18 cellular contexts compared by ENCODE assay signal in the genomic region with DNA sequence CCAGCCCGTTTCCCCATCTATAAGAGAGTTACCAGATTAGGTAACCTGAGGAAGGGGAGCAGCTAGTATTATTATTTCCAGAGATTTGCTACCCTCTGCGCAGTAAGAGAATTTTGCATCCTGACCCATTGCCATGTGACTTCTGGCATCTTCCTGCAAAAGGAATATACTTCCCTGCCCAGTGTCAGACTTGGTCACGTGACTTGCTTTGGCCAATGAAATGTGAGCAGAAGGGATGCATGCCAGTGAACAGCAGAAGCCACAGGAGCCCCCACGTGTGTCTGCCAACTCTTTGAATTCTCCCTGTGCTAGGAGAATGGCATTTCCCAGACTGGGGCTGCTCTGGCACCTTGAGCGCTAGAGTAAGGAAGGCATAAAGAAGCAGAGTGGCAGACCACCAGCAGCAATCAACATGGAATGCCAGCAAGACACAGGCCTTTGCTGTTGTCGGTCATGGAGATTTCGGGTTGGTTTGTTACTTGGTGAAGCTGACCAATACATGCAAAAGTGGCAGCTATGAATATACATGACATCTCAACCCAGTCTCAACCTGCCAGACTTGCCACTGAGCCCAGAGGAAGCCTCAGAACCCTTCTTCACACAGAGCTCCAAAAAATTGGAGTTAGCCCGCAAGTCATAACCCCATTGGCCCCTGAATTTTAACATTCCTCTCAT. TPM values are rescaled to one million over a fixed set of nuclear protein-coding genes. Genes with fewer than 3 reads are reported as not detected.
"Had no signal": no experiment of that assay in that cellular context is flagged by ENCODE, and none has a peak within 500 bp of the region (broad histone marks: within the 10 kb centered on the region; RNA-seq: fewer than 3 reads in every experiment).

No MANE protein-coding gene starts in this region.

- FAIRE-seq: islet of Langerhans had no signal

- H3K36me3 ChIP-seq: heart left ventricle, right atrium auricular region, suprapubic skin, thyroid gland, upper lobe of left lung, uterus had no signal

- H3K4me2 ChIP-seq: smooth muscle cell had no signal

- H3K9me3 ChIP-seq: heart left ventricle, right atrium auricular region, suprapubic skin, thyroid gland, upper lobe of left lung, uterus had no signal

- H3K4me1 ChIP-seq: right atrium auricular region, suprapubic skin, uterus had no signal

- DNase-seq: cortex of kidney; effector CD8-positive, alpha-beta T cell; foreskin melanocyte; heart left ventricle; hippocampal formation; kidney glomerular epithelial cell; mesendoderm; naive B cell; stimulated activated CD4-positive, alpha-beta T cell treated with anti-CD3 and anti-CD28 coated beads, Interleukin-2, amount 100 ng/mL, for 48 hours; stimulated activated naive CD4-positive, alpha-beta T cell treated with Interleukin-2 at 50 U/mL for 16 hours; uterus had no signal

- H3K4me3 ChIP-seq: dorsolateral prefrontal cortex, heart left ventricle, right atrium auricular region, smooth muscle cell, suprapubic skin, thyroid gland, upper lobe of left lung, uterus had no signal

- H3K27ac ChIP-seq: heart left ventricle, right atrium auricular region, suprapubic skin, thyroid gland, upper lobe of left lung, uterus had no signal

- H3K27me3 ChIP-seq: dorsolateral prefrontal cortex, heart left ventricle, right atrium auricular region, suprapubic skin, thyroid gland, upper lobe of left lung, uterus had no signal

RNA-seq across cellular contexts. Expression of a gene that starts 39.0 kb away (rescaled TPM):
- total RNA-seq: smooth muscle cell had no signal
- polyA plus RNA-seq: smooth muscle cell had no signal
